ENCODE assay signal across 10 cellular contexts in the genomic region with DNA sequence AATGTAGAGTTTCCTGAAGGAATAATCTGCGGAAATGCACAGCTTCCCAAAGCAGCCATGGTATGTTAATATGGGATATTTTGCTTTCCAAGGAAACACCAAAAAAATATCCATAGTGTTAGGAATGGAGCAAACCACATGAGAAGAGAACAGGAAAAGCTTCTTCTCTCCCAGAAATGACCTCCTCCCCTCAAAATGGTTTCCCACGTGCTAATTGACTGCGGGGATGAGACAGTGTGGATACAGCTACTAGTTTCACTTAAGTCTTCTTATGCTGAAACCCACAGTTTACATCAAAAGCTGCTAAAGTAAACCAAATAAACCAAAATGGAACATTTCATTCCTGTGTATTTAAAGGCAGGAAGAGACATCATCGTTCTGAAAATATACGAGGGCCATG.
DNase-seq lines count a peak whose midpoint lies in the region; ATAC-seq lines count a peak whose summit lies in the region.
"Had no signal": no experiment of that assay in that cellular context is flagged by ENCODE, and none has a peak within 500 bp of the region (broad histone marks: within the 10 kb centered on the region; RNA-seq: fewer than 3 reads in every experiment).

No MANE protein-coding gene starts in this region.

- peaks cover 0 to 5% (median 2%) of the 10 kb centered on the region in 5 donors for H3K36me3 ChIP-seq in subcutaneous abdominal adipose tissue (ENCODE audit: control insufficient read depth in 5 of 5, insufficient read depth in 5 of 5, low read length in 5 of 5)

- no peaks in the 10 kb centered on the region for H3K27me3 ChIP-seq in subcutaneous abdominal adipose tissue (ENCODE audit: control insufficient read depth in 5 of 5, insufficient read depth in 4 of 5, low read length in 5 of 5)

- peak; percentile 15 for ATAC-seq in activated naive CD8-positive, alpha-beta T cell treated with anti-CD3 and anti-CD28 coated beads, Interleukin-2, amount 50 U/mL, for 24 hours
- ATAC-seq in GM21390 (IDR thresholded peaks at IDR 0.05; ENCODE audit: unreplicated experiment), result no peak
- ATAC-seq: HCT116 had no signal

- H3K9ac ChIP-seq in subcutaneous abdominal adipose tissue (ENCODE audit: low read length in 5 of 5), result no peak overlapping the region

- H3K4me1 ChIP-seq in subcutaneous abdominal adipose tissue (ENCODE audit: control insufficient read depth in 5 of 5, insufficient read depth in 5 of 5, low read length in 5 of 5), result peaks cover 7 to 59% (median 32%) of the 10 kb centered on the region in 5 donors

- peak overlapping the region; percentile 97 for H3K27ac Mint-ChIP-seq in activated naive CD4-positive, alpha-beta T cell treated with anti-CD3 and anti-CD28 coated beads, Interleukin-2, amount 50 U/mL, for 24 hours
- H3K27ac Mint-ChIP-seq in activated naive CD8-positive, alpha-beta T cell treated with anti-CD3 and anti-CD28 coated beads, Interleukin-2, amount 50 U/mL, for 24 hours, result peak overlapping the region; percentile 100
- H3K27ac Mint-ChIP-seq in immature natural killer cell, result peak overlapping the region; percentile 90 to 99 (median 96)

- peaks cover 100% of the 10 kb centered on the region for H3K4me1 Mint-ChIP-seq in activated naive CD4-positive, alpha-beta T cell treated with anti-CD3 and anti-CD28 coated beads, Interleukin-2, amount 50 U/mL, for 24 hours
- H3K4me1 Mint-ChIP-seq in activated naive CD8-positive, alpha-beta T cell treated with anti-CD3 and anti-CD28 coated beads, Interleukin-2, amount 50 U/mL, for 24 hours, result peaks cover 100% of the 10 kb centered on the region
- peaks cover 97 to 99% of the 10 kb centered on the region in 2 donors for H3K4me1 Mint-ChIP-seq in immature natural killer cell

- peak overlapping the region in 3 of 5 donors; percentile 3 to 16 (median 14) for H3K4me3 ChIP-seq in subcutaneous abdominal adipose tissue (ENCODE audit: low read depth in 1 of 5, low read length in 5 of 5)

- H3K36me3 Mint-ChIP-seq in activated naive CD4-positive, alpha-beta T cell treated with anti-CD3 and anti-CD28 coated beads, Interleukin-2, amount 50 U/mL, for 24 hours, result peaks cover 43% of the 10 kb centered on the region
- H3K36me3 Mint-ChIP-seq in activated naive CD8-positive, alpha-beta T cell treated with anti-CD3 and anti-CD28 coated beads, Interleukin-2, amount 50 U/mL, for 24 hours (ENCODE audit: low read depth), result peaks cover 70% of the 10 kb centered on the region
- H3K36me3 Mint-ChIP-seq in immature natural killer cell, result peaks cover 4 to 16% (median 12%) of the 10 kb centered on the region in 3 donors

- peak overlapping the region; percentile 74 for H3K27ac ChIP-seq in subcutaneous abdominal adipose tissue (ENCODE audit: low read depth, low read length)

- peak overlapping the region; percentile 85 for H3K4me3 Mint-ChIP-seq in activated naive CD4-positive, alpha-beta T cell treated with anti-CD3 and anti-CD28 coated beads, Interleukin-2, amount 50 U/mL, for 24 hours
- H3K4me3 Mint-ChIP-seq in activated naive CD8-positive, alpha-beta T cell treated with anti-CD3 and anti-CD28 coated beads, Interleukin-2, amount 50 U/mL, for 24 hours, result peak overlapping the region; percentile 77
- peak overlapping the region; percentile 52 to 76 (median 74) for H3K4me3 Mint-ChIP-seq in immature natural killer cell

- no peaks in the 10 kb centered on the region for H3K9me3 ChIP-seq in subcutaneous abdominal adipose tissue (ENCODE audit: control insufficient read depth in 5 of 5, low read length in 5 of 5)

- no peaks in the 10 kb centered on the region for H3K27me3 Mint-ChIP-seq in activated naive CD4-positive, alpha-beta T cell treated with anti-CD3 and anti-CD28 coated beads, Interleukin-2, amount 50 U/mL, for 24 hours
- H3K27me3 Mint-ChIP-seq in activated naive CD8-positive, alpha-beta T cell treated with anti-CD3 and anti-CD28 coated beads, Interleukin-2, amount 50 U/mL, for 24 hours, result no peaks in the 10 kb centered on the region
- peaks cover 0 to 21% (median 4%) of the 10 kb centered on the region in 3 donors for H3K27me3 Mint-ChIP-seq in immature natural killer cell (ENCODE audit: low read depth in 3 of 3)

- DNase-seq in activated naive CD4-positive, alpha-beta T cell treated with Interleukin-2 at 50 U/mL for 16 hours, result no peak
- DNase-seq in activated naive CD8-positive, alpha-beta T cell treated with anti-CD3 and anti-CD28 coated beads, Interleukin-2, amount 50 U/mL, for 24 hours, result no peak
- DNase-seq in immature natural killer cell (peak in 2 of 3 donors; percentile 24 to 33), GM19238 (ENCODE audit: insufficient read length, low spot score) (no peak), KG1 (lab: John Stamatoyannopoulos, UW) (no peak)
- DNase-seq: NCI-H82 had no signal

- H3K9me3 Mint-ChIP-seq in activated naive CD4-positive, alpha-beta T cell treated with anti-CD3 and anti-CD28 coated beads, Interleukin-2, amount 50 U/mL, for 24 hours, result no peaks in the 10 kb centered on the region
- H3K9me3 Mint-ChIP-seq in activated naive CD8-positive, alpha-beta T cell treated with anti-CD3 and anti-CD28 coated beads, Interleukin-2, amount 50 U/mL, for 24 hours, result no peaks in the 10 kb centered on the region
- no peaks in the 10 kb centered on the region for H3K9me3 Mint-ChIP-seq in immature natural killer cell

Comparison
In these comparisons a context has a peak if more than half of its experiments do, and no peak if none do; other contexts are left out.
1. DNase-seq: peak in immature natural killer cell (2 of 3); none in activated naive CD4-positive, alpha-beta T cell treated with Interleukin-2 at 50 U/mL for 16 hours (single experiment), activated naive CD8-positive, alpha-beta T cell treated with anti-CD3 and anti-CD28 coated beads, Interleukin-2, amount 50 U/mL, for 24 hours (single experiment), GM19238 (single experiment) and KG1 (single experiment).
2. Peak in every context shown above with its lines, with median percentiles within 50 percentile points of each other: H3K27ac Mint-ChIP-seq and H3K4me3 Mint-ChIP-seq.